Comparison of ENCODE assay signal across 1 cellular context in genomic region chr6:150004783-150005717, GRCh38.
TF ChIP-seq lines count a peak whose summit lies in the region.

No MANE protein-coding gene starts in this region.

TF ChIP-seq in HepG2, 621 proteins besides CTCF, POLR2A, EP300 and RAD21 (continued from another document and continues in another):
- peak; percentile 64; the same call in 1 of the 2 replicates for TF ChIP-seq ARID4A (CRISPR knock-in tag; IDR thresholded peaks at IDR 0.05; ENCODE audit: borderline replicate concordance)
- no peak for TF ChIP-seq ARID3A (IDR thresholded peaks at IDR 0.05; ENCODE audit: low read depth, low read length)
- TF ChIP-seq ZFP36 (IDR thresholded peaks at IDR 0.05; ENCODE audit: borderline replicate concordance, low read depth, low read length, partially characterized antibody), result peak; percentile 35
- no peak for TF ChIP-seq ZNF337 (CRISPR knock-in tag; IDR thresholded peaks at IDR 0.05; ENCODE audit: borderline replicate concordance, low read depth)
- peak; percentile 96 for TF ChIP-seq RAD51 (IDR thresholded peaks at IDR 0.05; ENCODE audit: borderline replicate concordance)
- TF ChIP-seq NFE2L2 (IDR thresholded peaks at IDR 0.05; ENCODE audit: low read length), result no peak
- TF ChIP-seq NAIF1 (CRISPR knock-in tag; IDR thresholded peaks at IDR 0.05; ENCODE audit: borderline replicate concordance), result no peak; the same call in 1 of the 2 replicates
- no peak for TF ChIP-seq HDAC6 (IDR thresholded peaks at IDR 0.05; ENCODE audit: low read depth, low read length)
- TF ChIP-seq JUND (CRISPR knock-in tag; IDR thresholded peaks at IDR 0.05), result no peak
- no peak for TF ChIP-seq SNAPC5 (CRISPR knock-in tag; IDR thresholded peaks at IDR 0.05; ENCODE audit: borderline replicate concordance)
- peak; percentile 62; the same call in 1 of the 2 replicates for TF ChIP-seq ZSCAN31 (CRISPR knock-in tag; IDR thresholded peaks at IDR 0.05; ENCODE audit: low read depth)
- no peak for TF ChIP-seq ZNF879 (CRISPR knock-in tag; IDR thresholded peaks at IDR 0.05)
- TF ChIP-seq BHLHE40 (IDR thresholded peaks at IDR 0.05; ENCODE audit: low read length), result peak; percentile 78
- TF ChIP-seq ZNF18 (CRISPR knock-in tag; IDR thresholded peaks at IDR 0.05; ENCODE audit: insufficient replicate concordance), result no peak
- no peak for TF ChIP-seq ARHGAP35 (CRISPR knock-in tag; IDR thresholded peaks at IDR 0.05; ENCODE audit: borderline replicate concordance)
- TF ChIP-seq HOXA3 (CRISPR knock-in tag; IDR thresholded peaks at IDR 0.05), result peak; percentile 81
- TF ChIP-seq ZNF276 (CRISPR knock-in tag; IDR thresholded peaks at IDR 0.05; ENCODE audit: low read depth), result no peak
- TF ChIP-seq REXO4 (CRISPR knock-in tag; IDR thresholded peaks at IDR 0.05; ENCODE audit: borderline replicate concordance), result no peak
- TF ChIP-seq ZBTB21 (CRISPR knock-in tag; IDR thresholded peaks at IDR 0.05), result no peak
- TF ChIP-seq THAP8 (CRISPR knock-in tag; IDR thresholded peaks at IDR 0.05; ENCODE audit: borderline replicate concordance), result no peak
- TF ChIP-seq PHF5A (CRISPR knock-in tag; IDR thresholded peaks at IDR 0.05; ENCODE audit: low read depth, unreplicated experiment), result peak; percentile 33
- TF ChIP-seq ZNF674 (CRISPR knock-in tag; IDR thresholded peaks at IDR 0.05; ENCODE audit: low read depth), result no peak
- TF ChIP-seq GATAD2A (CRISPR knock-in tag; IDR thresholded peaks at IDR 0.05), result no peak
- TF ChIP-seq HMG20B (CRISPR knock-in tag; conservative IDR thresholded peaks at IDR 0.05), result no peak
- TF ChIP-seq ZNF589 (CRISPR knock-in tag; conservative IDR thresholded peaks at IDR 0.05), result no peak
- TF ChIP-seq ZNF17 (CRISPR knock-in tag; IDR thresholded peaks at IDR 0.05), result no peak
- no peak; the same call in 1 of the 2 replicates for TF ChIP-seq ZNF451 (CRISPR knock-in tag; IDR thresholded peaks at IDR 0.05)
- no peak; the same call in 1 of the 2 replicates for TF ChIP-seq SRY (CRISPR knock-in tag; IDR thresholded peaks at IDR 0.05)
- TF ChIP-seq TFDP1 (CRISPR knock-in tag; IDR thresholded peaks at IDR 0.05; ENCODE audit: borderline replicate concordance), result 0 out of 2 replicates have a peak, but pooled peaks have one; percentile 8
- no peak for TF ChIP-seq NFKBIZ (CRISPR knock-in tag; IDR thresholded peaks at IDR 0.05)
- TF ChIP-seq GABPB1 (CRISPR knock-in tag; IDR thresholded peaks at IDR 0.05), result peak; percentile 85; the same call in 1 of the 2 replicates
- TF ChIP-seq E2F1 (CRISPR knock-in tag; IDR thresholded peaks at IDR 0.05), result no peak
- TF ChIP-seq ZNF546 (CRISPR knock-in tag; conservative IDR thresholded peaks at IDR 0.05), result peak; percentile 70; the same call in 1 of the 2 replicates
- TF ChIP-seq NONO (IDR thresholded peaks at IDR 0.05), result no peak
- TF ChIP-seq NONO (CRISPR knock-in tag; conservative IDR thresholded peaks at IDR 0.05), result peak; percentile 60; the same call in 1 of the 2 replicates
- TF ChIP-seq SNAPC2 (CRISPR knock-in tag; IDR thresholded peaks at IDR 0.05), result no peak; the same call in 1 of the 2 replicates
- TF ChIP-seq RFX1 (IDR thresholded peaks at IDR 0.05), result no peak
- TF ChIP-seq HOXA7 (CRISPR knock-in tag; IDR thresholded peaks at IDR 0.05), result no peak
- no peak for TF ChIP-seq ZBTB49 (CRISPR knock-in tag; IDR thresholded peaks at IDR 0.05; ENCODE audit: borderline replicate concordance)
- TF ChIP-seq ZFP36L2 (CRISPR knock-in tag; IDR thresholded peaks at IDR 0.05), result no peak
- no peak for TF ChIP-seq ATF6 (CRISPR knock-in tag; conservative IDR thresholded peaks at IDR 0.05)
- peak; percentile 37; the same call in 1 of the 2 replicates for TF ChIP-seq RXRA (CRISPR knock-in tag; IDR thresholded peaks at IDR 0.05)
- no peak for TF ChIP-seq PAX8 (CRISPR knock-in tag; IDR thresholded peaks at IDR 0.05; ENCODE audit: borderline replicate concordance)
- TF ChIP-seq CENPBD1 (CRISPR knock-in tag; IDR thresholded peaks at IDR 0.05; ENCODE audit: borderline replicate concordance, low read depth), result no peak
